Comparison of ENCODE assay signal across 1 cellular context in genomic region chrX:41095174-41095573, GRCh38.
TF ChIP-seq lines count a peak whose summit lies in the region.

No MANE protein-coding gene starts in this region.

TF ChIP-seq in A549, 52 proteins besides CTCF, POLR2A, EP300 and RAD21 (continued from another document):
- TF ChIP-seq, protein P1, sequence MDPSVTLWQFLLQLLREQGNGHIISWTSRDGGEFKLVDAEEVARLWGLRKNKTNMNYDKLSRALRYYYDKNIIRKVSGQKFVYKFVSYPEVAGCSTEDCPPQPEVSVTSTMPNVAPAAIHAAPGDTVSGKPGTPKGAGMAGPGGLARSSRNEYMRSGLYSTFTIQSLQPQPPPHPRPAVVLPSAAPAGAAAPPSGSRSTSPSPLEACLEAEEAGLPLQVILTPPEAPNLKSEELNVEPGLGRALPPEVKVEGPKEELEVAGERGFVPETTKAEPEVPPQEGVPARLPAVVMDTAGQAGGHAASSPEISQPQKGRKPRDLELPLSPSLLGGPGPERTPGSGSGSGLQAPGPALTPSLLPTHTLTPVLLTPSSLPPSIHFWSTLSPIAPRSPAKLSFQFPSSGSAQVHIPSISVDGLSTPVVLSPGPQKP (IDR thresholded peaks at IDR 0.05; ENCODE audit: low read depth, low read length) = no peak
- TF ChIP-seq HOXB13 (CRISPR knock-in tag; IDR thresholded peaks at IDR 0.05; ENCODE audit: low read depth) = no peak
- TF ChIP-seq, protein P2, sequence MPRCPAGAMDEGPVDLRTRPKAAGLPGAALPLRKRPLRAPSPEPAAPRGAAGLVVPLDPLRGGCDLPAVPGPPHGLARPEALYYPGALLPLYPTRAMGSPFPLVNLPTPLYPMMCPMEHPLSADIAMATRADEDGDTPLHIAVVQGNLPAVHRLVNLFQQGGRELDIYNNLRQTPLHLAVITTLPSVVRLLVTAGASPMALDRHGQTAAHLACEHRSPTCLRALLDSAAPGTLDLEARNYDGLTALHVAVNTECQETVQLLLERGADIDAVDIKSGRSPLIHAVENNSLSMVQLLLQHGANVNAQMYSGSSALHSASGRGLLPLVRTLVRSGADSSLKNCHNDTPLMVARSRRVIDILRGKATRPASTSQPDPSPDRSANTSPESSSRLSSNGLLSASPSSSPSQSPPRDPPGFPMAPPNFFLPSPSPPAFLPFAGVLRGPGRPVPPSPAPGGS (IDR thresholded peaks at IDR 0.05) = no peak
- no peak for TF ChIP-seq RNF2 (IDR thresholded peaks at IDR 0.05; ENCODE audit: borderline replicate concordance, low read depth)
- no peak for TF ChIP-seq BHLHE40 (IDR thresholded peaks at IDR 0.05; ENCODE audit: low read depth, low read length)
- TF ChIP-seq POLR2AphosphoS2 (conservative IDR thresholded peaks at IDR 0.05; ENCODE audit: low read length) = no peak
TF ChIP-seq in A549: peak in this region for 0.
